In the genomic region with DNA sequence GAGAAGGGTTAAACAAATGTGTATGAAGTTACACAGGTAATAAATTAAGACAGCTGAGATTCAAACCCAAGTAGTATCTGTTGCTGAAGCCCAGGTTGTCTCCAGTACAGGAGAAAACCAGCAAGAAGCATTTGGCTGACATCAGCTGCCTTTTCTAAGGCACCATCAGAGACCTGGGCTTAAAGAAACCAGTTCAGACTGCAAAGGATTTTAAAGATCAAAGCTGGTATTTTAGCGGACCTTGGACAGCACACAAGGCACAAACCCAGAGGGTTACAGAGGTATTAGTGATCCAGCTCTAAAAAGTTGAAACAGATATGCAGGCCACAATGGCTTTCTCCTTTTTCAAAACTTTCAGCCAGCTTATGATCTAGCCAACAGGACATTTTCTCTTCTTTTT, we compare ENCODE assay signal across 33 cellular contexts. TPM values are rescaled to one million over a fixed set of nuclear protein-coding genes. Genes with fewer than 3 reads are reported as not detected.
DNase-seq lines count a peak whose midpoint lies in the region; ATAC-seq, FAIRE-seq and TF ChIP-seq lines count a peak whose summit lies in the region.
"Had no signal": no experiment of that assay in that cellular context is flagged by ENCODE, and none has a peak within 500 bp of the region (broad histone marks: within the 10 kb centered on the region; RNA-seq: fewer than 3 reads in every experiment).

No MANE protein-coding gene starts in this region.

- no peak for TF ChIP-seq CTCF in Caco-2 (IDR thresholded peaks at IDR 0.05; ENCODE audit: insufficient read depth in 1 of 2, low read depth in 1 of 2, low read length in 1 of 2, severe bottlenecking in 1 of 2, unreplicated experiment in 1 of 2)
- no peak for TF ChIP-seq CTCF in GM23338 (conservative IDR thresholded peaks at IDR 0.05; ENCODE audit: low read depth in 2 of 2)
- TF ChIP-seq CTCF in WERI-Rb-1 (IDR thresholded peaks at IDR 0.05; ENCODE audit: low read depth, low read length): no peak

- no peaks in the 10 kb centered on the region for H3K79me2 ChIP-seq in GM23338 (replicated peaks; ENCODE audit: insufficient read depth)

- peak; percentile 53 to 61 for DNase-seq in Caco-2
- peak; percentile 7 for DNase-seq in GM23338 (ENCODE audit: low spot score)
- DNase-seq in WERI-Rb-1: peak; percentile 16
- DNase-seq in memory B cell (ENCODE audit: low spot score in 2 of 2): no peak
- DNase-seq in frontal cortex (ENCODE audit: low spot score in 2 of 2): no peak
- no peak for DNase-seq in head of caudate nucleus
- DNase-seq in activated naive CD4-positive, alpha-beta T cell treated with Interleukin-2 at 50 U/mL for 16 hours: no peak
- DNase-seq: AML-193; C1 segment of cervical spinal cord; CD4-positive, alpha-beta memory T cell; COR-L47; DMS 273 treated with DMSO at 0.1 percent for 48 hours; DMS79; EL; GF-D8; Kasumi-1; NCI-H1092 treated with DMSO at 0.1 percent for 48 hours; NCI-H1436; NCI-H187 treated with DMSO at 0.1 percent for 48 hours; NCI-H2171 treated with DMSO at 0.1 percent for 48 hours; NCI-H524; NCI-H774; SHP77; SW 1271 had no signal

- H3K4me1 Mint-ChIP-seq in Caco-2 (ENCODE audit: low read depth, unreplicated experiment) (peaks cover 18% of the 10 kb centered on the region), GM23338 (peaks cover 17% of the 10 kb centered on the region), memory B cell (peaks cover 53% of the 10 kb centered on the region)
- H3K4me1 Mint-ChIP-seq: CD4-positive, alpha-beta memory T cell had no signal

- ATAC-seq in GM23338 (no peak), memory B cell (ENCODE audit: low read depth) (no peak), GM21619 (IDR thresholded peaks at IDR 0.05; ENCODE audit: unreplicated experiment) (no peak)
- ATAC-seq: A549, K562, Panc1 had no signal

- H3K9me3 ChIP-seq in Caco-2 (no peaks in the 10 kb centered on the region), WERI-Rb-1 (ENCODE audit: severe bottlenecking) (no peaks in the 10 kb centered on the region)
- H3K9me3 ChIP-seq: A549 had no signal

- H3K36me3 Mint-ChIP-seq in Caco-2 (ENCODE audit: insufficient read depth, unreplicated experiment): no peaks in the 10 kb centered on the region
- peaks cover 11% of the 10 kb centered on the region for H3K36me3 Mint-ChIP-seq in GM23338 (ENCODE audit: low read depth)
- peaks cover 39% of the 10 kb centered on the region for H3K36me3 Mint-ChIP-seq in memory B cell

- peak overlapping the region; percentile 10 for H3K27ac Mint-ChIP-seq in Caco-2 (ENCODE audit: unreplicated experiment)
- H3K27ac Mint-ChIP-seq in GM23338: no peak overlapping the region
- H3K27ac Mint-ChIP-seq in memory B cell: peak overlapping the region; percentile 75
- H3K27ac Mint-ChIP-seq: CD4-positive, alpha-beta memory T cell had no signal

- no peak overlapping the region for H3K4me2 ChIP-seq in GM23338
- H3K4me2 ChIP-seq: A549 had no signal

- H3K27me3 ChIP-seq in Caco-2 (replicated peaks; ENCODE audit: control insufficient read depth, insufficient read depth, low read length) (no peaks in the 10 kb centered on the region), GM23338 (ENCODE audit: insufficient read depth) (no peaks in the 10 kb centered on the region), WERI-Rb-1 (ENCODE audit: insufficient read depth, low read depth, severe bottlenecking) (no peaks in the 10 kb centered on the region)

- BruUV-seq in Caco-2 (replicated peaks; lab: Mats Ljungman, UMichigan): no TSS peak

- no peak for FAIRE-seq in frontal cortex (lab: Jason Lieb, UNC)
- FAIRE-seq: A549, GM12891, H54, K562 had no signal

- POLR2A ChIA-PET in Caco-2 (lab: Charles Lee): no interaction called here

- H3K9me2 ChIP-seq in GM23338 (ENCODE audit: insufficient read depth): peaks cover 9% of the 10 kb centered on the region; the same call in 1 of the 2 replicates

- H3K27me3 Mint-ChIP-seq in Caco-2 (ENCODE audit: insufficient read depth, unreplicated experiment) (no peaks in the 10 kb centered on the region), GM23338 (ENCODE audit: insufficient read depth, low read depth, poor library complexity) (peaks cover 3% of the 10 kb centered on the region), memory B cell (no peaks in the 10 kb centered on the region)

- H3K4me3 ChIP-seq in Caco-2 (ENCODE audit: low read depth, low read length) (no peak overlapping the region), GM23338 (no peak overlapping the region), WERI-Rb-1 (ENCODE audit: low read depth, low read length) (no peak overlapping the region)
- H3K4me3 ChIP-seq: A549, K562 had no signal

- intact Hi-C loops in Caco-2 (cut with micrococcal nuclease; ENCODE audit: unreplicated experiment): loop anchor here (1.0 kb wide), 1 partner anchor 9 kb away; no protein-coding TSS in a partner anchor
- intact Hi-C loops in head of caudate nucleus (cut with DNase I): no loop called here

- no peaks in the 10 kb centered on the region for H4K20me1 ChIP-seq in GM23338 (replicated peaks; ENCODE audit: insufficient read depth)

- H3K4me3 Mint-ChIP-seq in Caco-2 (ENCODE audit: unreplicated experiment): peak overlapping the region; percentile 10
- no peak overlapping the region for H3K4me3 Mint-ChIP-seq in GM23338
- no peak overlapping the region for H3K4me3 Mint-ChIP-seq in memory B cell
- H3K4me3 Mint-ChIP-seq: CD4-positive, alpha-beta memory T cell had no signal

- H3K36me3 ChIP-seq in Caco-2 (ENCODE audit: control insufficient read depth, insufficient read depth, low read length) (no peaks in the 10 kb centered on the region), GM23338 (ENCODE audit: insufficient read depth) (peaks cover 11% of the 10 kb centered on the region; the same call in 1 of the 2 replicates), WERI-Rb-1 (peaks cover 66% of the 10 kb centered on the region)

- H2AFZ ChIP-seq in GM23338: no peak overlapping the region

- H3K9me3 Mint-ChIP-seq in Caco-2 (ENCODE audit: unreplicated experiment) (peaks cover 11% of the 10 kb centered on the region), GM23338 (no peaks in the 10 kb centered on the region), memory B cell (no peaks in the 10 kb centered on the region)

- H3K4me1 ChIP-seq in Caco-2 (peaks cover 34% of the 10 kb centered on the region), GM23338 (ENCODE audit: insufficient read depth) (peaks cover 12% of the 10 kb centered on the region; the same call in 1 of the 2 replicates)
- H3K4me1 ChIP-seq: A549 had no signal

- H3K27ac ChIP-seq in GM23338 (ENCODE audit: low read depth) (no peak overlapping the region), WERI-Rb-1 (0 out of 2 replicates have a peak overlapping the region, but pooled peaks have one; percentile 21)
- H3K27ac ChIP-seq: A549, RWPE1 had no signal

- H3F3A ChIP-seq in GM23338 (replicated peaks; ENCODE audit: low read depth): no peaks in the 10 kb centered on the region

- CTCF ChIA-PET in Caco-2 (lab: Charles Lee): interaction anchor here (1.0 to 1.1 kb wide), 3 partner anchors 10 to 75 kb away, joined by 4 to 6 read pairs (median 5); no protein-coding TSS in a partner anchor

TF ChIP-seq in GM23338, 12 proteins besides CTCF, POLR2A, EP300 and RAD21 (continues in another document):
- TF ChIP-seq JUNB (IDR thresholded peaks at IDR 0.05; ENCODE audit: unreplicated experiment): no peak
- TF ChIP-seq STAT1 (IDR thresholded peaks at IDR 0.05; ENCODE audit: unreplicated experiment): no peak
- TF ChIP-seq ZNF331 (CRISPR knock-in tag; IDR thresholded peaks at IDR 0.05; ENCODE audit: low read depth): no peak
- no peak for TF ChIP-seq EZH2phosphoT487 (IDR thresholded peaks at IDR 0.05; ENCODE audit: unreplicated experiment)
- TF ChIP-seq, protein P1, sequence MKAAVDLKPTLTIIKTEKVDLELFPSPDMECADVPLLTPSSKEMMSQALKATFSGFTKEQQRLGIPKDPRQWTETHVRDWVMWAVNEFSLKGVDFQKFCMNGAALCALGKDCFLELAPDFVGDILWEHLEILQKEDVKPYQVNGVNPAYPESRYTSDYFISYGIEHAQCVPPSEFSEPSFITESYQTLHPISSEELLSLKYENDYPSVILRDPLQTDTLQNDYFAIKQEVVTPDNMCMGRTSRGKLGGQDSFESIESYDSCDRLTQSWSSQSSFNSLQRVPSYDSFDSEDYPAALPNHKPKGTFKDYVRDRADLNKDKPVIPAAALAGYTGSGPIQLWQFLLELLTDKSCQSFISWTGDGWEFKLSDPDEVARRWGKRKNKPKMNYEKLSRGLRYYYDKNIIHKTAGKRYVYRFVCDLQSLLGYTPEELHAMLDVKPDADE (IDR thresholded peaks at IDR 0.05): no peak
- TF ChIP-seq EZH2 (IDR thresholded peaks at IDR 0.05; ENCODE audit: low read depth, unreplicated experiment): no peak

RNA-seq across cellular contexts. Expression of a gene that starts 23.4 kb away (rescaled TPM):
- 0.57 TPM in 1 of 2 replicates, not detected in the other for total RNA-seq in Caco-2 (2022)
- total RNA-seq in GM23338 (2014; rRNA removed; shearing (Covaris generic)): 5.7 and 6.8 TPM in 2 replicates
- polyA plus RNA-seq in GM23338 (2016; fragmentation: Nextera tagmentation; extraction: Ambion mirVana): 12.3 TPM in 2 replicates
- total RNA-seq in frontal cortex: 18.8 TPM
- total RNA-seq: HT-29, K562, SK-MEL-5 had no signal
- polyA plus RNA-seq: A549, K562 had no signal

Comparison
In these comparisons a context has a peak if more than half of its experiments do, and no peak if none do; other contexts are left out.
1. DNase-seq: peak in Caco-2 (2 of 2), GM23338 (single experiment) and WERI-Rb-1 (single experiment); none in memory B cell (0 of 2), frontal cortex (0 of 2), head of caudate nucleus (0 of 42) and activated naive CD4-positive, alpha-beta T cell treated with Interleukin-2 at 50 U/mL for 16 hours (single experiment).